ENCODE assay signal across 9 cellular contexts in the genomic region with DNA sequence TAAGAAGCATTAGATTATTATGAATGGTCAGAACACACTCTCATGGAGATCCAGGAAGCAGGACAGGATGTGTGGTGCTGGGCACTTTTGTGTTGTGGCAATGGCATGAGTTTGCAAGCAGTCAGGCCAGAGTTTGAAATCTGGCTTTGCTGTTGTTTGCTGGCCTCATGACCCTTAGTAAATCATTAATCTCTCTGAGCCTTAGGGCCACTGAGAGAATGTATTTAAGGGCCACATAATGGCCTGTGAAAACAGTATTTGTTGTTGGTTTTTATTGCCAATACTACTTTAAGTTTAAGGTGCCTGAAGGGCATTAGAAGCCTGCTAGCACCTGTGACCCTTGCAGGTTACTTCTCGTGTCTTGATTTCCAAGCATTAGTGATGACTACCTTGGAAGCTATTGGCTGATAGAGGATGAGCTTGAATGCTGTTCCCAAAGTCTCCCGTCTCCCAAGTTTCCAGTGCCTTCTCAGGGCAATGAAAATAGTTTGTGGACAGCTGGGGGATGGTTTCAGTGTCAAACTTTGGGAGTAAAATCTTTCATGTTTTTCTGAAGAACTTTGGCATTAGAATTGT. TPM values are rescaled to one million over a fixed set of nuclear protein-coding genes. Genes with fewer than 3 reads are reported as not detected.
A peak's percentile ranks its signal among the peaks of the same experiment; 100 is the strongest.
DNase-seq lines count a peak whose midpoint lies in the region; ATAC-seq, FAIRE-seq and TF ChIP-seq lines count a peak whose summit lies in the region.
"Had no signal": no experiment of that assay in that cellular context is flagged by ENCODE, and none has a peak within 500 bp of the region (broad histone marks: within the 10 kb centered on the region; RNA-seq: fewer than 3 reads in every experiment).

No MANE protein-coding gene starts in this region.

- H3K4me2 ChIP-seq in endothelial cell of umbilical vein (ENCODE audit: insufficient read depth, low read length), result peak overlapping the region; percentile 6

- H2AFZ ChIP-seq in endothelial cell of umbilical vein (ENCODE audit: low read depth, low read length), result no peak overlapping the region

- H3K9ac ChIP-seq in endothelial cell of umbilical vein (replicated peaks; ENCODE audit: extremely low read depth, insufficient read depth, low read length), result no peak overlapping the region

- peaks cover 78% of the 10 kb centered on the region for H3K4me1 Mint-ChIP-seq in activated naive CD4-positive, alpha-beta T cell treated with anti-CD3 and anti-CD28 coated beads for 36 hours (ENCODE audit: low read depth)

- H3K36me3 ChIP-seq in endothelial cell of umbilical vein (ENCODE audit: control insufficient read depth in 2 of 2, extremely low read depth in 1 of 2, insufficient read depth in 2 of 2, low read length in 2 of 2) (no peaks in the 10 kb centered on the region), tibial artery (no peaks in the 10 kb centered on the region)

- peaks cover 4% of the 10 kb centered on the region for H3K36me3 Mint-ChIP-seq in activated naive CD4-positive, alpha-beta T cell treated with anti-CD3 and anti-CD28 coated beads for 36 hours (ENCODE audit: low read depth)

- H3K27me3 ChIP-seq in endothelial cell of umbilical vein (ENCODE audit: control insufficient read depth in 2 of 2, insufficient read depth in 2 of 2, low read length in 2 of 2), result no peaks in the 10 kb centered on the region
- no peaks in the 10 kb centered on the region for H3K27me3 ChIP-seq in tibial artery

- H3K9me3 ChIP-seq in endothelial cell of umbilical vein (replicated peaks; ENCODE audit: control insufficient read depth, insufficient read depth, low read length) (no peaks in the 10 kb centered on the region), tibial artery (no peaks in the 10 kb centered on the region)

- no peaks in the 10 kb centered on the region for H3K9me1 ChIP-seq in endothelial cell of umbilical vein (replicated peaks; ENCODE audit: control insufficient read depth, extremely low read depth, insufficient read depth, low read length)

- H3K79me2 ChIP-seq in endothelial cell of umbilical vein (ENCODE audit: control insufficient read depth, insufficient read depth, low read length), result peaks cover 9% of the 10 kb centered on the region

- TF ChIP-seq POLR2A in endothelial cell of umbilical vein (IDR thresholded peaks at IDR 0.05; ENCODE audit: low read depth, low read length), result no peak

- peak; percentile 26 for ATAC-seq in HG03280 (IDR thresholded peaks at IDR 0.05; ENCODE audit: unreplicated experiment)

- no TSS peak for BruUV-seq in endothelial cell of umbilical vein (replicated peaks; lab: Mats Ljungman, UMichigan)

- CTCF ChIA-PET in activated naive CD4-positive, alpha-beta T cell treated with anti-CD3 and anti-CD28 coated beads for 36 hours (lab: Charles Lee), result interaction anchor here (0.8 to 3.6 kb wide), 7 partner anchors 9 to 193 kb away, joined by 3 to 30 read pairs (median 4); partner anchors contain the start of gene STIM1
- CTCF ChIA-PET in endothelial cell of umbilical vein (lab: Charles Lee), result interaction anchor here (1.1 to 1.5 kb wide), 7 partner anchors 8 to 39 kb away, joined by 4 to 13 read pairs (median 5); partner anchors contain the start of genes RHOG and STIM1

- H3K4me1 ChIP-seq in endothelial cell of umbilical vein (ENCODE audit: control insufficient read depth, extremely low read depth, insufficient read depth, low read length) (peaks cover 20% of the 10 kb centered on the region), tibial artery (peaks cover 0 to 44% (median 18%) of the 10 kb centered on the region in 4 donors)

- FAIRE-seq in endothelial cell of umbilical vein (lab: Jason Lieb, UNC), result peak; percentile 72

- intact Hi-C loops in activated naive CD4-positive, alpha-beta T cell treated with anti-CD3 and anti-CD28 coated beads for 36 hours (cut with micrococcal nuclease), result loop anchor here (1.0 kb wide), 2 partner anchors 9 to 22 kb away; no protein-coding TSS in a partner anchor
- intact Hi-C loops in endothelial cell of umbilical vein (cut with micrococcal nuclease) (loop anchor here (1.0 kb wide), 1 partner anchor 14 kb away; no protein-coding TSS in a partner anchor), tibial artery (cut with DNase I; ENCODE audit: low total_unique reads) (no loop called here)

- peak overlapping the region; percentile 50 for H3K27ac ChIP-seq in endothelial cell of umbilical vein (ENCODE audit: insufficient read depth, low read depth, low read length)
- peak overlapping the region; percentile 21 to 65 for H3K27ac ChIP-seq in tibial artery

- no peak overlapping the region for H3K4me3 ChIP-seq in endothelial cell of umbilical vein (replicated peaks in 1 of 3; ENCODE audit: insufficient read depth in 1 of 3, low read depth in 1 of 3, low read length in 3 of 3)
- H3K4me3 ChIP-seq in tibial artery, result no peak overlapping the region

- H3K27me3 Mint-ChIP-seq in activated naive CD4-positive, alpha-beta T cell treated with anti-CD3 and anti-CD28 coated beads for 36 hours (ENCODE audit: low read depth), result no peaks in the 10 kb centered on the region

- TF ChIP-seq CTCF in endothelial cell of umbilical vein (IDR thresholded peaks at IDR 0.05; ENCODE audit: extremely low read depth in 1 of 2, insufficient read depth in 1 of 2, low read depth in 1 of 2, low read length in 2 of 2) (no peak), tibial artery (IDR thresholded peaks at IDR 0.05) (no peak)

- POLR2A ChIA-PET in endothelial cell of umbilical vein (lab: Charles Lee), result no interaction called here

- H3K4me3 Mint-ChIP-seq in activated naive CD4-positive, alpha-beta T cell treated with anti-CD3 and anti-CD28 coated beads for 36 hours, result no peak overlapping the region

- dilution Hi-C loops in endothelial cell of umbilical vein (cut with MboI; ENCODE audit: extremely low pct_ligation_motif_present, low sequenced_read_pairs), result no loop called here

- peak overlapping the region; percentile 37 for H3K27ac Mint-ChIP-seq in activated naive CD4-positive, alpha-beta T cell treated with anti-CD3 and anti-CD28 coated beads for 36 hours

- DNase-seq in activated naive CD4-positive, alpha-beta T cell treated with anti-CD3 and anti-CD28 coated beads for 36 hours, result no peak
- DNase-seq in activated naive CD4-positive, alpha-beta T cell (lab: John Stamatoyannopoulos, UW), result no peak
- DNase-seq in endothelial cell of umbilical vein (ENCODE audit: low read depth, low spot score), result peak; percentile 64
- DNase-seq in tibial artery, result no peak
- no peak for DNase-seq in SHP77 treated with DMSO at 0.1 percent for 48 hours (lab: John Stamatoyannopoulos, UW)
- DNase-seq in C1 segment of cervical spinal cord (lab: John Stamatoyannopoulos, UW), result no peak
- DNase-seq in NCI-H1930 (lab: John Stamatoyannopoulos, UW), result no peak
- DNase-seq: hypothalamus had no signal

- H4K20me1 ChIP-seq in endothelial cell of umbilical vein (replicated peaks; ENCODE audit: control insufficient read depth, extremely low read depth, insufficient read depth, low read length), result no peaks in the 10 kb centered on the region

- no peaks in the 10 kb centered on the region for H3K9me3 Mint-ChIP-seq in activated naive CD4-positive, alpha-beta T cell treated with anti-CD3 and anti-CD28 coated beads for 36 hours

TF ChIP-seq in endothelial cell of umbilical vein, 7 proteins besides CTCF, POLR2A, EP300 and RAD21:
- no peak for TF ChIP-seq MYC (IDR thresholded peaks at IDR 0.05; ENCODE audit: low read depth, low read length)
- no peak for TF ChIP-seq JUN (IDR thresholded peaks at IDR 0.05; ENCODE audit: borderline replicate concordance, insufficient read depth, insufficient read length, low read depth)
- no peak for TF ChIP-seq POLR2AphosphoS5 (IDR thresholded peaks at IDR 0.05; ENCODE audit: insufficient read depth, low read depth, low read length)

RNA-seq across cellular contexts. Expression of gene STIM1, which starts 24.6 kb away (rescaled TPM):
- total RNA-seq in activated naive CD4-positive, alpha-beta T cell treated with anti-CD3 and anti-CD28 coated beads for 36 hours, result 10 to 100 TPM; 62.9 to 68.5 TPM
- 30.9 and 32.7 TPM in 2 replicates for total RNA-seq in endothelial cell of umbilical vein
- 33.4 and 34.2 TPM in 2 replicates for polyA plus RNA-seq in endothelial cell of umbilical vein
- 21.5 and 23.9 TPM in 2 replicates for polyA plus RNA-seq in endothelial cell of umbilical vein (2011; cell fraction: cytosol; rRNA removed)
- 37.3 and 43.2 TPM in 2 replicates for polyA plus RNA-seq in endothelial cell of umbilical vein (2011; cell fraction: nucleus; rRNA removed)
- polyA plus RNA-seq in endothelial cell of umbilical vein (2012), result 35.8 and 44.4 TPM in 2 replicates
- 82.2 and 113 TPM in 2 replicates for polyA minus RNA-seq in endothelial cell of umbilical vein
- polyA minus RNA-seq in endothelial cell of umbilical vein (2011; cell fraction: cytosol; rRNA and poly(A)+ RNA removed), result 20.8 TPM
- 33.8 and 38.6 TPM in 2 replicates for polyA minus RNA-seq in endothelial cell of umbilical vein (2011; cell fraction: nucleus; rRNA and poly(A)+ RNA removed)

RNA-seq across cellular contexts. Expression of gene RHOG, which starts 39.3 kb away (rescaled TPM):
- total RNA-seq in activated naive CD4-positive, alpha-beta T cell treated with anti-CD3 and anti-CD28 coated beads for 36 hours, result 100 to 1,000 TPM; 142 TPM
- total RNA-seq in endothelial cell of umbilical vein, result 59.6 and 69.0 TPM in 2 replicates
- polyA plus RNA-seq in endothelial cell of umbilical vein, result 119 and 155 TPM in 2 replicates
- polyA plus RNA-seq in endothelial cell of umbilical vein (2011; cell fraction: cytosol; rRNA removed), result 82.0 and 106 TPM in 2 replicates
- polyA plus RNA-seq in endothelial cell of umbilical vein (2011; cell fraction: nucleus; rRNA removed), result 26.6 and 28.3 TPM in 2 replicates
- 74.2 and 86.1 TPM in 2 replicates for polyA plus RNA-seq in endothelial cell of umbilical vein (2012)
- 102 and 128 TPM in 2 replicates for polyA minus RNA-seq in endothelial cell of umbilical vein
- polyA minus RNA-seq in endothelial cell of umbilical vein (2011; cell fraction: cytosol; rRNA and poly(A)+ RNA removed), result 58.3 TPM
- 23.6 and 25.4 TPM in 2 replicates for polyA minus RNA-seq in endothelial cell of umbilical vein (2011; cell fraction: nucleus; rRNA and poly(A)+ RNA removed)
